ENCODE assay signal across 1 cellular context in the genomic region with DNA sequence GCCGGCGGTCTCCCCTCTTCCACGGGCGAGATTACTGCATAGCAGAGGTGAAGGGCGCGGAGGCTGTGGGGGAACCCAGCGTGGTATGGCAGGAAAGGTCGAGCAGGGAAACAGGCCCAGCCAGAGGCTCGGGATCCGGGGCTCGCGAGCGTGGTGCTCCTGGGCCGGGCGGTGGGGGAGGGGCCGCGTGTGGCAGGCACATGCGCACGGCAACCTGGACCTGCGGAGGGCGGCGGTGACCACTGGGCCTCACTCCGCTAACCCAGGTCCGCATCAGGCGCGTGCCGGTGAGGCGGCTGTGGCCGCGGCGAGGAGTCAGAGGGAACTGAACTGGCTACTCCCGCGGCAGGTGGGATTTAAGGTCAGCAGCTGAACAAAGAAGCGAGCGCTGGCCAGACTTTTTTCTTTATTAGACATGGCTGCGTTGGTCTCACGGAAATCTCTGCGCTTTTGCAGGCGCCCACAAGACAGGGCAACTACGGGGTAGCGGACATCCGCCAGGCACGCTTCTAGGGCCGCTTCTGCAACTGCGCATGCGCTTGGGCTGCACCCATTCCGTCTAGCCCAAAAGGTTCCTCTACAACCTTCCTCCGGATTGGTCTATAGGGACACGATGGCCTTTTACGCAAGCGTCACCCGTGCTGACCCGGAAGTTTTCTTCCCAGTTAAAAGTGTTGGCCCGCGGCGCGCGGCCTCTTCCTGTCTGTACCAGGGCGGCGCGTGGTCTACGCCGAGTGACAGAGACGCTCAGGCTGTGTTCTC.
TF ChIP-seq lines count a peak whose summit lies in the region.

Gene RPS5, plus strand, starts transcription at position 694 of the 762 bp plus-strand sequence. CDS start 869 bp downstream, outside the sequence.

TF ChIP-seq in HepG2, 621 proteins besides CTCF, POLR2A, EP300 and RAD21 (continued from another document):
- TF ChIP-seq TFE3 (CRISPR knock-in tag; IDR thresholded peaks at IDR 0.05) (peak; percentile 55; the same call in 1 of the 2 replicates), SNAI1 (CRISPR knock-in tag; IDR thresholded peaks at IDR 0.05; ENCODE audit: borderline replicate concordance) (peak; percentile 86), NFE2 (CRISPR knock-in tag; IDR thresholded peaks at IDR 0.05) (no peak), NR1H2 (CRISPR knock-in tag; IDR thresholded peaks at IDR 0.05; ENCODE audit: borderline replicate concordance, low read depth) (no peak; the same call in 1 of the 2 replicates), ELF4 (CRISPR knock-in tag; IDR thresholded peaks at IDR 0.05; ENCODE audit: borderline replicate concordance) (0 out of 2 replicates have a peak, but pooled peaks have one; percentile 86), SAP130 (CRISPR knock-in tag; IDR thresholded peaks at IDR 0.05; ENCODE audit: low read depth) (peak; percentile 97), ZMAT3 (CRISPR knock-in tag; conservative IDR thresholded peaks at IDR 0.05) (no peak), SP1 (IDR thresholded peaks at IDR 0.05) (no peak), SP1 (CRISPR knock-in tag; IDR thresholded peaks at IDR 0.05) (no peak), ZFP90 (CRISPR knock-in tag; IDR thresholded peaks at IDR 0.05; ENCODE audit: borderline replicate concordance) (no peak; the same call in 1 of the 2 replicates), TERF1 (CRISPR knock-in tag; IDR thresholded peaks at IDR 0.05) (peak; percentile 84; the same call in 1 of the 2 replicates), HMG20B (CRISPR knock-in tag; conservative IDR thresholded peaks at IDR 0.05) (no peak), KMT2A (CRISPR knock-in tag; IDR thresholded peaks at IDR 0.05) (no peak; the same call in 1 of the 2 replicates)
- TF ChIP-seq, protein P1, sequence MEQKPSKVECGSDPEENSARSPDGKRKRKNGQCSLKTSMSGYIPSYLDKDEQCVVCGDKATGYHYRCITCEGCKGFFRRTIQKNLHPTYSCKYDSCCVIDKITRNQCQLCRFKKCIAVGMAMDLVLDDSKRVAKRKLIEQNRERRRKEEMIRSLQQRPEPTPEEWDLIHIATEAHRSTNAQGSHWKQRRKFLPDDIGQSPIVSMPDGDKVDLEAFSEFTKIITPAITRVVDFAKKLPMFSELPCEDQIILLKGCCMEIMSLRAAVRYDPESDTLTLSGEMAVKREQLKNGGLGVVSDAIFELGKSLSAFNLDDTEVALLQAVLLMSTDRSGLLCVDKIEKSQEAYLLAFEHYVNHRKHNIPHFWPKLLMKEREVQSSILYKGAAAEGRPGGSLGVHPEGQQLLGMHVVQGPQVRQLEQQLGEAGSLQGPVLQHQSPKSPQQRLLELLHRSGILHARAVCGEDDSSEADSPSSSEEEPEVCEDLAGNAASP (CRISPR knock-in tag; IDR thresholded peaks at IDR 0.05; ENCODE audit: borderline replicate concordance): peak; percentile 14; the same call in 1 of the 2 replicates
- TF ChIP-seq, protein P2, sequence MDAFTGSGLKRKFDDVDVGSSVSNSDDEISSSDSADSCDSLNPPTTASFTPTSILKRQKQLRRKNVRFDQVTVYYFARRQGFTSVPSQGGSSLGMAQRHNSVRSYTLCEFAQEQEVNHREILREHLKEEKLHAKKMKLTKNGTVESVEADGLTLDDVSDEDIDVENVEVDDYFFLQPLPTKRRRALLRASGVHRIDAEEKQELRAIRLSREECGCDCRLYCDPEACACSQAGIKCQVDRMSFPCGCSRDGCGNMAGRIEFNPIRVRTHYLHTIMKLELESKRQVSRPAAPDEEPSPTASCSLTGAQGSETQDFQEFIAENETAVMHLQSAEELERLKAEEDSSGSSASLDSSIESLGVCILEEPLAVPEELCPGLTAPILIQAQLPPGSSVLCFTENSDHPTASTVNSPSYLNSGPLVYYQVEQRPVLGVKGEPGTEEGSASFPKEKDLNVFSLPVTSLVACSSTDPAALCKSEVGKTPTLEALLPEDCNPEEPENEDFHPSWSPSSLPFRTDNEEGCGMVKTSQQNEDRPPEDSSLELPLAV (CRISPR knock-in tag; conservative IDR thresholded peaks at IDR 0.05; ENCODE audit: low read depth): 0 out of 2 replicates have a peak, but pooled peaks have one; percentile 38
- TF ChIP-seq, protein P3, sequence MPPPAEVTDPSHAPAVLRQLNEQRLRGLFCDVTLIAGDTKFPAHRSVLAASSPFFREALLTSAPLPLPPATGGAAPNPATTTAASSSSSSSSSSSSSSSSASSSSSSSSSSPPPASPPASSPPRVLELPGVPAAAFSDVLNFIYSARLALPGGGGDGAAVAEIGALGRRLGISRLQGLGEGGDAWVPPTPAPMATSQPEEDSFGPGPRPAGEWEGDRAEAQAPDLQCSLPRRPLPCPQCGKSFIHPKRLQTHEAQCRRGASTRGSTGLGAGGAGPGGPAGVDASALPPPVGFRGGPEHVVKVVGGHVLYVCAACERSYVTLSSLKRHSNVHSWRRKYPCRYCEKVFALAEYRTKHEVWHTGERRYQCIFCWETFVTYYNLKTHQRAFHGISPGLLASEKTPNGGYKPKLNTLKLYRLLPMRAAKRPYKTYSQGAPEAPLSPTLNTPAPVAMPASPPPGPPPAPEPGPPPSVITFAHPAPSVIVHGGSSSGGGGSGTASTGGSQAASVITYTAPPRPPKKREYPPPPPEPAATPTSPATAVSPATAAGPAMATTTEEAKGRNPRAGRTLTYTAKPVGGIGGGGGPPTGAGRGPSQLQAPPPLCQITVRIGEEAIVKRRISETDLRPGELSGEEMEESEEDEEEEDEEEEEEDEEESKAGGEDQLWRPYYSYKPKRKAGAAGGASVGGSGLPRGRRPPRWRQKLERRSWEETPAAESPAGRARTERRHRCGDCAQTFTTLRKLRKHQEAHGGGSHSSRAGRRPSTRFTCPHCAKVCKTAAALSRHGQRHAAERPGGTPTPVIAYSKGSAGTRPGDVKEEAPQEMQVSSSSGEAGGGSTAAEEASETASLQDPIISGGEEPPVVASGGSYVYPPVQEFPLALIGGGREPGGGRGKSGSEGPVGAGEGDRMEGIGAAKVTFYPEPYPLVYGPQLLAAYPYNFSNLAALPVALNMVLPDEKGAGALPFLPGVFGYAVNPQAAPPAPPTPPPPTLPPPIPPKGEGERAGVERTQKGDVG (CRISPR knock-in tag; IDR thresholded peaks at IDR 0.05; ENCODE audit: borderline replicate concordance): peak; percentile 61; the same call in 1 of the 2 replicates
- TF ChIP-seq, protein P4, sequence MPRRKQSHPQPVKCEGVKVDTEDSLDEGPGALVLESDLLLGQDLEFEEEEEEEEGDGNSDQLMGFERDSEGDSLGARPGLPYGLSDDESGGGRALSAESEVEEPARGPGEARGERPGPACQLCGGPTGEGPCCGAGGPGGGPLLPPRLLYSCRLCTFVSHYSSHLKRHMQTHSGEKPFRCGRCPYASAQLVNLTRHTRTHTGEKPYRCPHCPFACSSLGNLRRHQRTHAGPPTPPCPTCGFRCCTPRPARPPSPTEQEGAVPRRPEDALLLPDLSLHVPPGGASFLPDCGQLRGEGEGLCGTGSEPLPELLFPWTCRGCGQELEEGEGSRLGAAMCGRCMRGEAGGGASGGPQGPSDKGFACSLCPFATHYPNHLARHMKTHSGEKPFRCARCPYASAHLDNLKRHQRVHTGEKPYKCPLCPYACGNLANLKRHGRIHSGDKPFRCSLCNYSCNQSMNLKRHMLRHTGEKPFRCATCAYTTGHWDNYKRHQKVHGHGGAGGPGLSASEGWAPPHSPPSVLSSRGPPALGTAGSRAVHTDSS (CRISPR knock-in tag; conservative IDR thresholded peaks at IDR 0.05): 0 out of 2 replicates have a peak, but pooled peaks have one; percentile 13
